In genomic region chr16:27828671-27829070, GRCh38 we compare ENCODE assay signal across 17 cellular contexts.
DNase-seq lines count a peak whose midpoint lies in the region; TF ChIP-seq lines count a peak whose summit lies in the region.
"Had no signal": no experiment of that assay in that cellular context is flagged by ENCODE, and none has a peak within 500 bp of the region (broad histone marks: within the 10 kb centered on the region; RNA-seq: fewer than 3 reads in every experiment).

No MANE protein-coding gene starts in this region.

- H3K9ac ChIP-seq in endodermal cell (ENCODE audit: extremely low read depth, low read length, poor library complexity, severe bottlenecking), result no peak overlapping the region
- H3K9ac ChIP-seq: GM23248 had no signal

- no peak overlapping the region for H3K4me3 Mint-ChIP-seq in CD14-positive monocyte
- H3K4me3 Mint-ChIP-seq in endodermal cell, result no peak overlapping the region
- H3K4me3 Mint-ChIP-seq: CD4-positive, alpha-beta memory T cell had no signal

- H3K9me3 Mint-ChIP-seq in CD14-positive monocyte, result peaks cover 8 to 15% (median 13%) of the 10 kb centered on the region in 7 donors
- peaks cover 19% of the 10 kb centered on the region for H3K9me3 Mint-ChIP-seq in endodermal cell

- no peak for TF ChIP-seq POLR2A in sigmoid colon (IDR thresholded peaks at IDR 0.05)

- intact Hi-C loops in CD14-positive monocyte (cut with micrococcal nuclease), result no loop called here
- intact Hi-C loops in sigmoid colon (cut with DNase I), result no loop called here

- no peak for TF ChIP-seq EP300 in sigmoid colon (IDR thresholded peaks at IDR 0.05)

- no peak overlapping the region for H3K27ac Mint-ChIP-seq in CD14-positive monocyte
- H3K27ac Mint-ChIP-seq in endodermal cell, result no peak overlapping the region
- H3K27ac Mint-ChIP-seq: CD4-positive, alpha-beta memory T cell had no signal

- H3K36me3 Mint-ChIP-seq in CD14-positive monocyte (no peaks in the 10 kb centered on the region), endodermal cell (ENCODE audit: low read depth) (peaks cover 4% of the 10 kb centered on the region)
- H3K36me3 Mint-ChIP-seq: CD4-positive, alpha-beta memory T cell had no signal

- H3K4me1 Mint-ChIP-seq in CD14-positive monocyte (no peaks in the 10 kb centered on the region), endodermal cell (no peaks in the 10 kb centered on the region)
- H3K4me1 Mint-ChIP-seq: CD4-positive, alpha-beta memory T cell had no signal

- no peaks in the 10 kb centered on the region for H3K36me3 ChIP-seq in endodermal cell (ENCODE audit: control insufficient read depth, insufficient read depth, low read length)
- H3K36me3 ChIP-seq in sigmoid colon, result no peaks in the 10 kb centered on the region
- H3K36me3 ChIP-seq: HAP-1 had no signal

- no peak overlapping the region for H3K4me3 ChIP-seq in endodermal cell (ENCODE audit: low read length)
- no peak overlapping the region for H3K4me3 ChIP-seq in sigmoid colon
- H3K4me3 ChIP-seq: GM23248, HAP-1 had no signal

- H3K9me3 ChIP-seq in endodermal cell (ENCODE audit: control insufficient read depth, low read length) (peaks cover 7% of the 10 kb centered on the region), sigmoid colon (peaks cover 0 to 16% (median 3%) of the 10 kb centered on the region in 4 donors)
- H3K9me3 ChIP-seq: HAP-1 had no signal

- 84 to 86% methylated on average over 7 to 12 of the region's 12 CpGs for WGBS in endodermal cell (ENCODE audit: insufficient coverage in 1 of 2, insufficient read length in 1 of 2), 2 experiments
- WGBS in sigmoid colon, 2 donors, result 92 to 94% methylated on average over 12 of the region's 12 CpGs

- H3K4me1 ChIP-seq in endodermal cell (ENCODE audit: control insufficient read depth, insufficient read depth, low read length) (no peaks in the 10 kb centered on the region), sigmoid colon (no peaks in the 10 kb centered on the region)
- H3K4me1 ChIP-seq: HAP-1 had no signal

- DNase-seq in CD14-positive monocyte (ENCODE audit: low spot score) (peak; percentile 30), endodermal cell (peak; percentile 10), mesenteric fat pad (ENCODE audit: low spot score) (peak; percentile 59), sigmoid colon (peak; percentile 40), SHP77 treated with DMSO at 0.1 percent for 48 hours (lab: John Stamatoyannopoulos, UW) (no peak), kidney glomerular epithelial cell (lab: John Stamatoyannopoulos, UW) (no peak), NCI-H1092 treated with DMSO at 0.1 percent for 48 hours (lab: John Stamatoyannopoulos, UW) (no peak), GM10266 (ENCODE audit: extremely low spot score) (no peak)
- DNase-seq: AML-193; CD4-positive, alpha-beta memory T cell; DMS153; DMS79; GDM1; GM23248 had no signal

- TF ChIP-seq CTCF in CD14-positive monocyte (IDR thresholded peaks at IDR 0.05) (no peak), endodermal cell (conservative IDR thresholded peaks at IDR 0.05) (no peak), sigmoid colon (IDR thresholded peaks at IDR 0.05) (no peak), GM10266 (IDR thresholded peaks at IDR 0.05; ENCODE audit: control insufficient read depth, insufficient read depth, low read depth, missing control alignments) (no peak)

- H3K27ac ChIP-seq in endodermal cell (ENCODE audit: low read depth, low read length) (no peak overlapping the region), sigmoid colon (no peak overlapping the region)
- H3K27ac ChIP-seq: C4-2B, GM23248, HL-60 had no signal

- H3K27me3 Mint-ChIP-seq in CD14-positive monocyte (ENCODE audit: low read depth in 3 of 3), result peaks cover 2 to 13% (median 9%) of the 10 kb centered on the region in 3 donors
- H3K27me3 Mint-ChIP-seq in endodermal cell (ENCODE audit: insufficient read depth), result peaks cover 19% of the 10 kb centered on the region

- no peaks in the 10 kb centered on the region for H3K27me3 ChIP-seq in endodermal cell (ENCODE audit: control insufficient read depth, insufficient read depth, low read length, poor library complexity, severe bottlenecking)
- H3K27me3 ChIP-seq in sigmoid colon, result no peaks in the 10 kb centered on the region

Comparison
In these comparisons a context has a peak if more than half of its experiments do, and no peak if none do; other contexts are left out.
1. DNase-seq: peak in CD14-positive monocyte (single experiment), endodermal cell (single experiment), mesenteric fat pad (single experiment) and sigmoid colon (single experiment); none in SHP77 treated with DMSO at 0.1 percent for 48 hours (single experiment), kidney glomerular epithelial cell (single experiment), NCI-H1092 treated with DMSO at 0.1 percent for 48 hours (single experiment) and GM10266 (single experiment).